Comparison of ENCODE assay signal across 24 cellular contexts in genomic region chr2:238972146-238972445, GRCh38.
"Had no signal": no experiment of that assay in that cellular context is flagged by ENCODE, and none has a peak within 500 bp of the region (broad histone marks: within the 10 kb centered on the region; RNA-seq: fewer than 3 reads in every experiment).

No MANE protein-coding gene starts in this region.

- DNase-seq: Kasumi-1, MM.1S, NCI-H1092 treated with DMSO at 0.1 percent for 48 hours, NCI-H1436, NCI-H187, NCI-H2029, NCI-H2081 treated with DMSO at 0.1 percent for 48 hours, NCI-H2171, NCI-H226, NCI-H446, NCI-H510A, NCI-H524 treated with DMSO at 0.1 percent for 48 hours, NCI-H69, NCI-H774, PC-9, Right ventricle myocardium superior, SIG-M5 had no signal

- H3K4me3 ChIP-seq: K562, PC-9, Peyer's patch, SJSA1, SK-N-MC had no signal

- H3K27ac Mint-ChIP-seq: IgD-negative memory B cell had no signal

- H3K4me1 Mint-ChIP-seq: IgD-negative memory B cell had no signal

- H3K4me3 Mint-ChIP-seq: IgD-negative memory B cell had no signal

- ATAC-seq: HepG2, K562 had no signal

- H3K9me3 ChIP-seq: Peyer's patch had no signal

- FAIRE-seq: HepG2, K562 had no signal

- H3K27me3 ChIP-seq: Peyer's patch, SJSA1 had no signal

- H3K27ac ChIP-seq: KMS-11, PC-9, Peyer's patch, SJSA1, SK-N-MC had no signal

- H3K9ac ChIP-seq: KMS-11 had no signal

- H3K36me3 ChIP-seq: Peyer's patch, SJSA1 had no signal

- H2AFZ ChIP-seq: PC-9 had no signal

- H3K4me1 ChIP-seq: Peyer's patch had no signal

- H3K4me2 ChIP-seq: KMS-11, PC-9 had no signal
